ENCODE assay signal across 23 cellular contexts in the genomic region with DNA sequence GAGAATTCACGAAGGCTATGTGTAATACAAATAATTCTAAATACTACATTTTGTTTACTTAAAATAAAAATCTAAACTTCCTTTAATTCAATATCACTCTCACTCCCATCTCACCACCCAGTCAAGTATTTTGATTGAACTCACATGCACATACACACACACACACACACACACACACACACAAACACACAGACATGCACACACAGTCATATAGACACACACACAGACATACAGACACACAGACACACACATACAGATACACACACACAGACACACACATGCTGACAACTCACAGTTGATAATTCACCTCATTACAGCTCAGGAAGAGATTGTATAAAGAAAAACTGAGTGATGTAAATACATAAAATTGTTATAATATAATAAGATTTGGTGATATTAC.
DNase-seq lines count a peak whose midpoint lies in the region; ATAC-seq and TF ChIP-seq lines count a peak whose summit lies in the region.
"Had no signal": no experiment of that assay in that cellular context is flagged by ENCODE, and none has a peak within 500 bp of the region (broad histone marks: within the 10 kb centered on the region; RNA-seq: fewer than 3 reads in every experiment).

No MANE protein-coding gene starts in this region.

- H2BK15ac ChIP-seq in H9 (ENCODE audit: low read depth, low read length) (no peak overlapping the region), IMR-90 (ENCODE audit: low read depth, low read length) (no peak overlapping the region)

- no peaks in the 10 kb centered on the region for H3K9me1 ChIP-seq in IMR-90 (ENCODE audit: insufficient read depth, low read length)

- H3K4me3 ChIP-seq in IMR-90 (ENCODE audit: insufficient read depth, low read depth, low read length): no peak overlapping the region
- H3K4me3 ChIP-seq: BLaER1, GM12878 had no signal

- dilution Hi-C loops in IMR-90 (cut with HindIII; ENCODE audit: low sequenced_read_pairs, unreplicated experiment): no loop called here

- H3K4me2 ChIP-seq in H9 (ENCODE audit: insufficient read depth, insufficient read length, low read length): no peak overlapping the region
- no peak overlapping the region for H3K4me2 ChIP-seq in IMR-90 (ENCODE audit: low read depth, low read length)
- H3K4me2 ChIP-seq: BLaER1 had no signal

- TF ChIP-seq RAD21 in IMR-90 (IDR thresholded peaks at IDR 0.05; ENCODE audit: low read length): no peak

- no peaks in the 10 kb centered on the region for H3K79me2 ChIP-seq in H9 (ENCODE audit: insufficient read depth, low read length)

- H2AK9ac ChIP-seq in IMR-90 (replicated peaks; ENCODE audit: low read depth, low read length, poor library complexity): no peak overlapping the region

- no peak for DNase-seq in H9
- no peak for DNase-seq in IMR-90
- DNase-seq in NCI-H1694 treated with DMSO at 0.1 percent for 48 hours (lab: John Stamatoyannopoulos, UW): no peak
- DNase-seq in foreskin melanocyte: no peak
- no peak for DNase-seq in stimulated activated CD4-positive, alpha-beta T cell treated with anti-CD3 and anti-CD28 coated beads, Interleukin-4, amount 100 ng/mL, for 1 hour
- DNase-seq: 8988T; ACHN; BE2C; C1 segment of cervical spinal cord; CD4-positive, alpha-beta memory T cell; CD4-positive, CD25-positive, alpha-beta regulatory T cell; CD8-positive, alpha-beta memory T cell; COR-L47; DMS 273 treated with DMSO at 0.1 percent for 48 hours; DMS153; DMS53; DMS79; DND-41; EL; GDM1 had no signal

- H3K27me3 Mint-ChIP-seq in H9 (ENCODE audit: low read depth): no peaks in the 10 kb centered on the region; the same call in none of the 2 replicates
- H3K27me3 Mint-ChIP-seq: CD8-positive, alpha-beta memory T cell had no signal

- intact Hi-C loops in IMR-90 (cut with micrococcal nuclease): no loop called here

- no peak overlapping the region for H3K56ac ChIP-seq in H9 (ENCODE audit: insufficient read length, low read depth, low read length)
- H3K56ac ChIP-seq in IMR-90 (ENCODE audit: extremely low read depth, insufficient read depth, low read length): no peak overlapping the region

- H4K5ac ChIP-seq in H9 (ENCODE audit: insufficient read length, low read depth, low read length): no peak overlapping the region
- no peak overlapping the region for H4K5ac ChIP-seq in IMR-90 (ENCODE audit: low read depth, low read length)

- no peak overlapping the region for H3K23ac ChIP-seq in H9 (ENCODE audit: insufficient read length, low read depth, low read length)
- H3K23ac ChIP-seq in IMR-90 (ENCODE audit: low read depth, low read length): no peak overlapping the region

- WGBS in H9 (ENCODE audit: extremely low coverage, insufficient read length, low lambda C conversion rate): no CpG with 5 or more reads among the region's 1 CpG
- no CpG with 5 or more reads among the region's 1 CpG for WGBS in IMR-90 (ENCODE audit: extremely low coverage in 2 of 2, insufficient read length in 1 of 2), 2 experiments

- H3K9me3 Mint-ChIP-seq in H9: no peaks in the 10 kb centered on the region; a peak in 1 of 5 replicates

- no peak for ATAC-seq in IMR-90 (ENCODE audit: low read depth)
- ATAC-seq: GM12878 had no signal

- H2AFZ ChIP-seq in H9 (ENCODE audit: low read length) (no peak overlapping the region), IMR-90 (replicated peaks; ENCODE audit: low read length, poor library complexity) (no peak overlapping the region)

- H3K27ac ChIP-seq in H9 (ENCODE audit: insufficient read length, low read depth, low read length) (no peak overlapping the region), IMR-90 (ENCODE audit: insufficient read depth, low read length) (no peak overlapping the region)
- H3K27ac ChIP-seq: BLaER1 had no signal

- H3K23me2 ChIP-seq in H9 (ENCODE audit: insufficient read length, low read depth, low read length, poor library complexity, severe bottlenecking): no peaks in the 10 kb centered on the region

- in situ Hi-C loops in IMR-90 (cut with MboI; ENCODE audit: low sequenced_read_pairs): loop anchor here (25.0 kb wide), 1 partner anchor 542 kb away; no protein-coding TSS in a partner anchor

- H3K9me3 ChIP-seq in H9 (ENCODE audit: control insufficient read depth, low read depth, low read length) (no peaks in the 10 kb centered on the region), IMR-90 (ENCODE audit: control insufficient read depth, insufficient read depth, low read length) (no peaks in the 10 kb centered on the region)
- H3K9me3 ChIP-seq: BE2C, BLaER1 had no signal

- H3K4ac ChIP-seq in H9 (ENCODE audit: low read depth, low read length): no peak overlapping the region
- H3K4ac ChIP-seq in IMR-90 (ENCODE audit: low read depth, low read length): no peak overlapping the region

- H3K36me3 ChIP-seq in IMR-90 (ENCODE audit: control insufficient read depth, insufficient read depth, low read length): no peaks in the 10 kb centered on the region
- H3K36me3 ChIP-seq: BE2C, BLaER1 had no signal

- no peak overlapping the region for H3T11ph ChIP-seq in H9 (ENCODE audit: low read length)

- H3K14ac ChIP-seq in H9 (ENCODE audit: insufficient read depth, low read length) (no peak overlapping the region), IMR-90 (replicated peaks; ENCODE audit: low read depth, low read length) (no peak overlapping the region)

- H2BK20ac ChIP-seq in H9 (ENCODE audit: low read depth, low read length, poor library complexity, severe bottlenecking) (no peak overlapping the region), IMR-90 (ENCODE audit: low read depth, low read length) (no peak overlapping the region)

- H3K36me3 Mint-ChIP-seq in H9 (ENCODE audit: insufficient read depth in 1 of 3, low read depth in 3 of 3): no peaks in the 10 kb centered on the region
- H3K36me3 Mint-ChIP-seq: CD14-positive monocyte; CD4-positive, alpha-beta memory T cell; CD4-positive, CD25-positive, alpha-beta regulatory T cell; CD8-positive, alpha-beta memory T cell had no signal

- POLR2A ChIA-PET in IMR-90 (lab: Charles Lee; ENCODE audit: unreplicated experiment): no interaction called here

- H3K27ac Mint-ChIP-seq in H9: 0 out of 7 replicates have a peak overlapping the region, but pooled peaks of 1 of the 3 experiments have one; percentile 2
- H3K27ac Mint-ChIP-seq: CD14-positive monocyte; CD4-positive, alpha-beta memory T cell; CD4-positive, CD25-positive, alpha-beta regulatory T cell; CD8-positive, alpha-beta memory T cell had no signal

- peaks cover 4% of the 10 kb centered on the region in 2 experiments; a peak in 2 of 4 replicates for H3K4me1 Mint-ChIP-seq in H9
- H3K4me1 Mint-ChIP-seq: CD14-positive monocyte; CD4-positive, alpha-beta memory T cell; CD4-positive, CD25-positive, alpha-beta regulatory T cell; CD8-positive, alpha-beta memory T cell had no signal

- no TSS peak for BruUV-seq in IMR-90 (replicated peaks; lab: Mats Ljungman, UMichigan)

- no peaks in the 10 kb centered on the region for H4K20me1 ChIP-seq in H9 (ENCODE audit: control insufficient read depth, insufficient read depth, insufficient read length)
- no peaks in the 10 kb centered on the region for H4K20me1 ChIP-seq in IMR-90 (ENCODE audit: insufficient read depth, low read length)
- H4K20me1 ChIP-seq: BLaER1 had no signal

- CTCF ChIA-PET in IMR-90 (lab: Yijun Ruan, JAX): no interaction called here

- H3K27me3 ChIP-seq in H9 (ENCODE audit: insufficient read depth, low read length): no peaks in the 10 kb centered on the region
- H3K27me3 ChIP-seq in IMR-90 (ENCODE audit: control insufficient read depth, insufficient read depth, low read length): no peaks in the 10 kb centered on the region
- H3K27me3 ChIP-seq: BE2C, BLaER1 had no signal

- H2BK12ac ChIP-seq in H9 (ENCODE audit: insufficient read length, low read depth, low read length): no peak overlapping the region

- H4K8ac ChIP-seq in H9 (replicated peaks; ENCODE audit: insufficient read length, low read depth, low read length) (no peak overlapping the region), IMR-90 (ENCODE audit: low read depth in 2 of 2, low read length in 2 of 2) (no peak overlapping the region)

- H2BK5ac ChIP-seq in H9 (ENCODE audit: insufficient read length, low read length) (no peak overlapping the region), IMR-90 (ENCODE audit: low read depth, low read length, poor library complexity, severe bottlenecking) (peak overlapping the region; percentile 81)

- H4K91ac ChIP-seq in H9 (ENCODE audit: insufficient read length, low read depth, low read length) (no peak overlapping the region), IMR-90 (ENCODE audit: insufficient read depth, low read depth, low read length) (no peak overlapping the region)

- H3K79me1 ChIP-seq in H9 (ENCODE audit: insufficient read depth, low read depth, low read length, poor library complexity, severe bottlenecking) (no peaks in the 10 kb centered on the region), IMR-90 (ENCODE audit: low read depth in 1 of 2, low read length in 2 of 2) (no peaks in the 10 kb centered on the region)

- H3K4me1 ChIP-seq in H9 (ENCODE audit: insufficient read depth, low read length) (no peaks in the 10 kb centered on the region), IMR-90 (ENCODE audit: control insufficient read depth, insufficient read depth, low read length) (no peaks in the 10 kb centered on the region)
- H3K4me1 ChIP-seq: BE2C, BLaER1 had no signal

- H2AK5ac ChIP-seq in H9 (ENCODE audit: insufficient read length, low read length) (no peak overlapping the region), IMR-90 (ENCODE audit: low read depth, low read length) (no peak overlapping the region)

- H2BK120ac ChIP-seq in H9 (ENCODE audit: low read depth, low read length, poor library complexity, severe bottlenecking): no peak overlapping the region
- no peak overlapping the region for H2BK120ac ChIP-seq in IMR-90 (ENCODE audit: low read depth, low read length)

- H3K9ac ChIP-seq in H9 (ENCODE audit: extremely low read depth, insufficient read length, low read length) (no peak overlapping the region), IMR-90 (ENCODE audit: low read depth, low read length) (no peak overlapping the region)
- H3K9ac ChIP-seq: BLaER1 had no signal

- H3K18ac ChIP-seq in H9 (ENCODE audit: insufficient read length, low read depth, low read length): peak overlapping the region; percentile 50
- no peak overlapping the region for H3K18ac ChIP-seq in IMR-90 (ENCODE audit: low read depth, low read length)

- no peak for TF ChIP-seq POLR2A in IMR-90 (IDR thresholded peaks at IDR 0.05; ENCODE audit: low read depth, low read length)

- no peak overlapping the region for H3K4me3 Mint-ChIP-seq in H9
- H3K4me3 Mint-ChIP-seq: CD14-positive monocyte; CD4-positive, alpha-beta memory T cell; CD4-positive, CD25-positive, alpha-beta regulatory T cell; CD8-positive, alpha-beta memory T cell had no signal

- TF ChIP-seq CTCF in H9 (conservative IDR thresholded peaks at IDR 0.05) (no peak), IMR-90 (conservative IDR thresholded peaks at IDR 0.05; ENCODE audit: low read depth, low read length) (no peak)

TF ChIP-seq in IMR-90, 13 proteins besides CTCF, POLR2A, EP300 and RAD21 (continues in another document):
- TF ChIP-seq MAFK (IDR thresholded peaks at IDR 0.05; ENCODE audit: low read depth, low read length) (no peak), RCOR1 (IDR thresholded peaks at IDR 0.05; ENCODE audit: insufficient replicate concordance, low read length) (no peak), BHLHE40 (IDR thresholded peaks at IDR 0.05; ENCODE audit: low read depth, low read length) (no peak), CEBPB (IDR thresholded peaks at IDR 0.05; ENCODE audit: low read depth, low read length) (no peak), SMC3 (IDR thresholded peaks at IDR 0.05; ENCODE audit: low read depth, low read length) (no peak)
